ENCODE assay signal across 8 cellular contexts in genomic region chr6:85449818-85450577, GRCh38. TPM values are rescaled to one million over a fixed set of nuclear protein-coding genes. Genes with fewer than 3 reads are reported as not detected.
A peak's percentile ranks its signal among the peaks of the same experiment; 100 is the strongest.
DNase-seq lines count a peak whose midpoint lies in the region; ATAC-seq and TF ChIP-seq lines count a peak whose summit lies in the region.

NT5E (plus strand) TSS chr6:85450083; CDS start chr6:85450140, 57 bp downstream.

- H3K4me1 ChIP-seq in Peyer's patch (peaks cover 0 to 29% (median 2%) of the 10 kb centered on the region in 4 donors), ascending aorta (peaks cover 0 to 9% of the 10 kb centered on the region in 2 donors), right cardiac atrium (ENCODE audit: control insufficient read depth, insufficient read depth, low read length) (peaks cover 2% of the 10 kb centered on the region), psoas muscle (peaks cover 7% of the 10 kb centered on the region)

- H3K9me3 ChIP-seq in AG04450 (ENCODE audit: control insufficient read depth, insufficient read depth, low read length) (no peaks in the 10 kb centered on the region; the same call in 1 of the 2 replicates), Peyer's patch (no peaks in the 10 kb centered on the region), ascending aorta (no peaks in the 10 kb centered on the region), right cardiac atrium (ENCODE audit: control insufficient read depth, low read length) (no peaks in the 10 kb centered on the region), psoas muscle (no peaks in the 10 kb centered on the region)

- CTCF ChIA-PET in AG04450 (lab: Charles Lee): interaction anchor here (1.1 to 5.2 kb wide), 9 partner anchors 13 to 143 kb away, joined by 3 to 58 read pairs (median 5); no protein-coding TSS in a partner anchor

- no peaks in the 10 kb centered on the region for H3K36me3 ChIP-seq in Peyer's patch
- H3K36me3 ChIP-seq in ascending aorta: no peaks in the 10 kb centered on the region
- no peaks in the 10 kb centered on the region for H3K36me3 ChIP-seq in psoas muscle (ENCODE audit: insufficient read depth in 1 of 2, low read depth in 1 of 2)

- H3K27ac ChIP-seq in AG04450 (ENCODE audit: low read depth, low read length) (peak within 1 kb of the TSS; percentile 76), Peyer's patch (peak within 1 kb of the TSS; percentile 58 to 85 (median 75)), ascending aorta (peak within 1 kb of the TSS; percentile 93 to 97), right cardiac atrium (ENCODE audit: low read length) (peak within 1 kb of the TSS; percentile 53), psoas muscle (peak within 1 kb of the TSS; percentile 60)

- intact Hi-C loops in ascending aorta (cut with DNase I) (loop anchor here (1.0 to 5.0 kb wide), 5 partner anchors 14 to 192 kb away; partner anchors contain the start of genes SNX14 and SYNCRIP), right cardiac atrium (cut with DNase I) (no loop called here), psoas muscle (cut with DNase I) (no loop called here)

- no peak for DNase-seq in AG04450 (ENCODE audit: low read depth, low spot score)
- peak; percentile 59 to 86 (median 79) for DNase-seq in Peyer's patch
- peak; percentile 47 to 94 for DNase-seq in ascending aorta (ENCODE audit: low spot score in 2 of 2)
- peak; percentile 88 to 93 (median 92) for DNase-seq in right cardiac atrium
- peak; percentile 80 to 87 for DNase-seq in psoas muscle
- DNase-seq in NCI-H1694 treated with DMSO at 0.1 percent for 48 hours (lab: John Stamatoyannopoulos, UW): no peak

- TF ChIP-seq CTCF in AG04450 (IDR thresholded peaks at IDR 0.05; ENCODE audit: low read depth, low read length) (no peak), Peyer's patch (IDR thresholded peaks at IDR 0.05) (no peak), ascending aorta (IDR thresholded peaks at IDR 0.05) (no peak), psoas muscle (IDR thresholded peaks at IDR 0.05) (no peak)

- peak in 1 of 2 donors; percentile 32 for TF ChIP-seq POLR2A in Peyer's patch (IDR thresholded peaks at IDR 0.05)

- ATAC-seq in GM18861 (IDR thresholded peaks at IDR 0.05; ENCODE audit: unreplicated experiment): peak; percentile 68
- ATAC-seq in HG03039 (IDR thresholded peaks at IDR 0.05; ENCODE audit: unreplicated experiment): peak; percentile 82
- ATAC-seq in right cardiac atrium: peak; percentile 96 to 97
- peak; percentile 83 to 91 (median 88) for ATAC-seq in psoas muscle

- POLR2A ChIA-PET in AG04450 (lab: Yijun Ruan, JAX): interaction anchor here (0.6 to 3.6 kb wide), 16 partner anchors 9 to 228 kb away, joined by 3 to 44 read pairs (median 8); partner anchors contain the start of gene SYNCRIP

- H3K4me3 ChIP-seq in AG04450 (ENCODE audit: low read depth, low read length): peak within 1 kb of the TSS; percentile 87
- peak within 1 kb of the TSS; percentile 41 to 66 (median 57) for H3K4me3 ChIP-seq in Peyer's patch
- H3K4me3 ChIP-seq in ascending aorta: peak within 1 kb of the TSS; percentile 75 to 88
- H3K4me3 ChIP-seq in right cardiac atrium (ENCODE audit: low read length): peak within 1 kb of the TSS; percentile 66
- peak within 1 kb of the TSS; percentile 69 for H3K4me3 ChIP-seq in psoas muscle

- under 1% methylated on average over 82 of the region's 82 CpGs for WGBS in right cardiac atrium
- 0 to 1% (median 1%) methylated on average over 69 to 82 of the region's 82 CpGs for WGBS in psoas muscle, 3 donors

- H3K27me3 ChIP-seq in AG04450 (ENCODE audit: control insufficient read depth, insufficient read depth, low read length) (no peaks in the 10 kb centered on the region), Peyer's patch (no peaks in the 10 kb centered on the region), ascending aorta (no peaks in the 10 kb centered on the region), right cardiac atrium (ENCODE audit: control insufficient read depth, insufficient read depth) (no peaks in the 10 kb centered on the region), psoas muscle (ENCODE audit: insufficient read depth in 3 of 3, low read length in 2 of 3) (peaks cover 0 to 30% (median 0%) of the 10 kb centered on the region in 3 donors)

RNA-seq across cellular contexts. Expression of gene NT5E, which starts in this region (rescaled TPM):
- 127 and 164 TPM in 2 replicates for polyA plus RNA-seq in AG04450 (2011; rRNA removed)
- polyA minus RNA-seq in AG04450 (2011; rRNA and poly(A)+ RNA removed): 95.4 and 148 TPM in 2 replicates
- total RNA-seq in Peyer's patch: 10 to 100 TPM; 14.7 to 40.6 (median 22.7) TPM
- total RNA-seq in ascending aorta: 143 TPM
- total RNA-seq in right cardiac atrium: 10 to 100 TPM in 2 of 4 donors, 1 to 10 TPM in 2; 7.1 to 13.3 (median 9.8) TPM
- polyA plus RNA-seq in right cardiac atrium: 3.6 TPM
- 1 to 10 TPM in 3 of 4 donors, under 1 TPM in 1; 0.90 to 3.9 (median 3.0) TPM for total RNA-seq in psoas muscle
- 1 to 10 TPM in 1 of 3 donors, under 1 TPM in 2; 0.57 to 2.3 (median 0.90) TPM for polyA plus RNA-seq in psoas muscle

Comparison
In these comparisons a context has a peak if more than half of its experiments do, and no peak if none do; other contexts are left out.
1. RNA of gene NT5E (polyA plus RNA-seq): 127 to 164 TPM in AG04450; 3.6 TPM in right cardiac atrium (single experiment) and 0.57 to 2.3 TPM in psoas muscle; every median in the first group is over 10 times any median in the second.
2. DNase-seq: peak in Peyer's patch (3 of 3), ascending aorta (2 of 2), right cardiac atrium (3 of 3) and psoas muscle (2 of 2); none in AG04450 (single experiment) and NCI-H1694 treated with DMSO at 0.1 percent for 48 hours (single experiment).
3. Peak in every context shown above with its lines, with median percentiles within 50 percentile points of each other: H3K27ac ChIP-seq, H3K4me3 ChIP-seq and ATAC-seq.